ENCODE assay signal across 14 cellular contexts in genomic region chr3:38153986-38154608, GRCh38.
DNase-seq lines count a peak whose midpoint lies in the region; ATAC-seq and TF ChIP-seq lines count a peak whose summit lies in the region.
"Had no signal": no experiment of that assay in that cellular context is flagged by ENCODE, and none has a peak within 500 bp of the region (broad histone marks: within the 10 kb centered on the region; RNA-seq: fewer than 3 reads in every experiment).

No MANE protein-coding gene starts in this region.

- no peak overlapping the region for H3K4me3 ChIP-seq in fibroblast of pulmonary artery (replicated peaks; ENCODE audit: low read depth, low read length)
- H3K4me3 ChIP-seq: SK-N-MC, uterus had no signal

- no peaks in the 10 kb centered on the region for H3K9me3 Mint-ChIP-seq in activated T-cell treated with anti-CD3 and anti-CD28 coated beads, Interleukin-2, amount 50 U/mL, for 24 hours
- H3K9me3 Mint-ChIP-seq: activated T-cell treated with anti-CD3 and anti-CD28 coated beads, Interleukin-2, amount 50 U/mL, for 4 hours; CD8-positive, alpha-beta T cell; effector memory CD8-positive, alpha-beta T cell had no signal

- ATAC-seq in GM18909 (IDR thresholded peaks at IDR 0.05; ENCODE audit: poor library complexity, unreplicated experiment): no peak
- ATAC-seq: CD8-positive, alpha-beta T cell; effector memory CD8-positive, alpha-beta T cell had no signal

- TF ChIP-seq CTCF in fibroblast of pulmonary artery (IDR thresholded peaks at IDR 0.05; ENCODE audit: low read length, missing control alignments): no peak

- peak overlapping the region; percentile 63 for H3K27ac Mint-ChIP-seq in activated T-cell treated with anti-CD3 and anti-CD28 coated beads, Interleukin-2, amount 50 U/mL, for 24 hours
- H3K27ac Mint-ChIP-seq: CD8-positive, alpha-beta T cell; effector memory CD8-positive, alpha-beta T cell had no signal

- DNase-seq in activated T-cell treated with anti-CD3 and anti-CD28 coated beads, Interleukin-2, amount 50 U/mL, for 24 hours: no peak
- DNase-seq in activated T-cell treated with anti-CD3 and anti-CD28 coated beads for 4 hours: no peak
- DNase-seq in RKO (ENCODE audit: low spot score): peak; percentile 66
- peak; percentile 94 for DNase-seq in fibroblast of pulmonary artery (ENCODE audit: low read depth)
- DNase-seq in stromal cell of bone marrow (ENCODE audit: low read depth): peak; percentile 82
- no peak for DNase-seq in NAMALWA (ENCODE audit: low spot score)
- DNase-seq in HK-2 (ENCODE audit: unreplicated experiment): no peak
- DNase-seq: activated T-cell treated with anti-CD3 and anti-CD28 coated beads, Interleukin-2, amount 50 U/mL, for 4 hours; CD8-positive, alpha-beta T cell; effector memory CD8-positive, alpha-beta T cell; stimulated activated CD4-positive, alpha-beta T cell treated with anti-CD3 and anti-CD28 coated beads, Interleukin-1b, Interleukin-23, amount 100 ng/mL, for 48 hours; uterus had no signal

- no peaks in the 10 kb centered on the region for H3K36me3 Mint-ChIP-seq in activated T-cell treated with anti-CD3 and anti-CD28 coated beads, Interleukin-2, amount 50 U/mL, for 24 hours (ENCODE audit: low read depth)
- H3K36me3 Mint-ChIP-seq: CD8-positive, alpha-beta T cell had no signal

- no peaks in the 10 kb centered on the region for H3K27me3 Mint-ChIP-seq in activated T-cell treated with anti-CD3 and anti-CD28 coated beads, Interleukin-2, amount 50 U/mL, for 24 hours
- H3K27me3 Mint-ChIP-seq: effector memory CD8-positive, alpha-beta T cell had no signal

- peaks cover 48% of the 10 kb centered on the region for H3K4me1 Mint-ChIP-seq in activated T-cell treated with anti-CD3 and anti-CD28 coated beads, Interleukin-2, amount 50 U/mL, for 24 hours (ENCODE audit: low read depth)

- no peak overlapping the region for H3K4me3 Mint-ChIP-seq in activated T-cell treated with anti-CD3 and anti-CD28 coated beads, Interleukin-2, amount 50 U/mL, for 24 hours
- H3K4me3 Mint-ChIP-seq: activated T-cell treated with anti-CD3 and anti-CD28 coated beads, Interleukin-2, amount 50 U/mL, for 4 hours; CD8-positive, alpha-beta T cell; effector memory CD8-positive, alpha-beta T cell had no signal

Comparison
In these comparisons a context has a peak if more than half of its experiments do, and no peak if none do; other contexts are left out.
1. DNase-seq: peak in RKO (single experiment), fibroblast of pulmonary artery (single experiment) and stromal cell of bone marrow (single experiment); none in activated T-cell treated with anti-CD3 and anti-CD28 coated beads, Interleukin-2, amount 50 U/mL, for 24 hours (single experiment), activated T-cell treated with anti-CD3 and anti-CD28 coated beads for 4 hours (single experiment), NAMALWA (single experiment) and HK-2 (single experiment).